In genomic region chr17:81480140-81480917, GRCh38 we compare ENCODE assay signal across 10 cellular contexts. TPM values are rescaled to one million over a fixed set of nuclear protein-coding genes. Genes with fewer than 3 reads are reported as not detected.
DNase-seq lines count a peak whose midpoint lies in the region; ATAC-seq and TF ChIP-seq lines count a peak whose summit lies in the region.
"Had no signal": no experiment of that assay in that cellular context is flagged by ENCODE, and none has a peak within 500 bp of the region (broad histone marks: within the 10 kb centered on the region; RNA-seq: fewer than 3 reads in every experiment).

No MANE protein-coding gene starts in this region.

- H3K27me3 Mint-ChIP-seq in CD8-positive, alpha-beta T cell (ENCODE audit: low read depth), result peaks cover 23% of the 10 kb centered on the region
- H3K27me3 Mint-ChIP-seq in activated T-helper 2 cell treated with anti-CD3 and anti-CD28 coated beads, Interferon-gamma antibody, Interleukin-2, Interleukin-4, amounts not matched to agents 10 μg/mL and 5 μg/mL and 100 μg/mL, durations not matched to agents 14 hours and 24 hours and 36 hours (ENCODE audit: low read depth), result peaks cover 32% of the 10 kb centered on the region

- H3K4me3 Mint-ChIP-seq in CD8-positive, alpha-beta T cell, result peak overlapping the region; percentile 53
- no peak overlapping the region for H3K4me3 Mint-ChIP-seq in activated T-helper 2 cell treated with anti-CD3 and anti-CD28 coated beads, Interferon-gamma antibody, Interleukin-2, Interleukin-4, amounts not matched to agents 10 μg/mL and 5 μg/mL and 100 μg/mL, durations not matched to agents 14 hours and 24 hours and 36 hours (ENCODE audit: low read depth)
- H3K4me3 Mint-ChIP-seq: central memory CD8-positive, alpha-beta T cell had no signal

- no peak overlapping the region for H3K4me3 ChIP-seq in CD8-positive, alpha-beta T cell (ENCODE audit: low read depth, low read length)
- H3K4me3 ChIP-seq in epithelial cell of esophagus (ENCODE audit: low read length), result no peak overlapping the region
- peak overlapping the region; percentile 34 for H3K4me3 ChIP-seq in neuron (ENCODE audit: low read length)

- CTCF ChIA-PET in CD8-positive, alpha-beta T cell (lab: Charles Lee), result interaction anchor here (1.2 kb wide), 1 partner anchor 121 kb away, joined by 4 read pairs; no protein-coding TSS in a partner anchor

- peaks cover 12% of the 10 kb centered on the region for H3K4me1 Mint-ChIP-seq in CD8-positive, alpha-beta T cell (ENCODE audit: low read depth)
- H3K4me1 Mint-ChIP-seq in activated T-helper 2 cell treated with anti-CD3 and anti-CD28 coated beads, Interferon-gamma antibody, Interleukin-2, Interleukin-4, amounts not matched to agents 10 μg/mL and 5 μg/mL and 100 μg/mL, durations not matched to agents 14 hours and 24 hours and 36 hours (ENCODE audit: low read depth), result peaks cover 2% of the 10 kb centered on the region
- H3K4me1 Mint-ChIP-seq: central memory CD8-positive, alpha-beta T cell had no signal

- H3K9me3 ChIP-seq in CD8-positive, alpha-beta T cell (ENCODE audit: low read length), result no peaks in the 10 kb centered on the region
- H3K9me3 ChIP-seq in neuron (ENCODE audit: low read length), result no peaks in the 10 kb centered on the region

- H2AFZ ChIP-seq in neuron (ENCODE audit: low read depth, low read length), result no peak overlapping the region

- peaks cover 30% of the 10 kb centered on the region for H3K4me1 ChIP-seq in CD8-positive, alpha-beta T cell (ENCODE audit: insufficient read depth, low read length)
- peaks cover 69% of the 10 kb centered on the region for H3K4me1 ChIP-seq in neuron (ENCODE audit: insufficient read depth, low read length)

- H3K36me3 ChIP-seq in CD8-positive, alpha-beta T cell (ENCODE audit: insufficient read depth, low read length), result no peaks in the 10 kb centered on the region
- H3K36me3 ChIP-seq in neuron (ENCODE audit: insufficient read depth, low read length), result no peaks in the 10 kb centered on the region

- H3K9me3 Mint-ChIP-seq in CD8-positive, alpha-beta T cell, result no peaks in the 10 kb centered on the region
- no peaks in the 10 kb centered on the region for H3K9me3 Mint-ChIP-seq in activated T-helper 2 cell treated with anti-CD3 and anti-CD28 coated beads, Interferon-gamma antibody, Interleukin-2, Interleukin-4, amounts not matched to agents 10 μg/mL and 5 μg/mL and 100 μg/mL, durations not matched to agents 14 hours and 24 hours and 36 hours
- H3K9me3 Mint-ChIP-seq: central memory CD8-positive, alpha-beta T cell had no signal

- DNase-seq in CD8-positive, alpha-beta T cell, result no peak
- DNase-seq in NCI-H2196 (lab: John Stamatoyannopoulos, UW; ENCODE audit: unreplicated experiment) (peak; percentile 44), epithelial cell of esophagus (ENCODE audit: low read depth) (peak; percentile 30)
- DNase-seq in activated CD4-positive, alpha-beta T cell treated with anti-CD3 and anti-CD28 coated beads for 4 hours, result no peak
- no peak for DNase-seq in activated T-helper 2 cell treated with anti-CD3 and anti-CD28 coated beads, Interferon-gamma antibody, Interleukin-2, Interleukin-4, amounts not matched to agents 10 μg/mL and 5 μg/mL and 100 μg/mL, durations not matched to agents 14 hours and 24 hours and 36 hours (ENCODE audit: low spot score)
- DNase-seq: activated CD4-positive, alpha-beta T cell treated with anti-CD3 and anti-CD28 coated beads, Interleukin-2, amount 50 U/mL, for 1 hour had no signal

- no peak for TF ChIP-seq CTCF in CD8-positive, alpha-beta T cell (IDR thresholded peaks at IDR 0.05)
- TF ChIP-seq CTCF in epithelial cell of esophagus (IDR thresholded peaks at IDR 0.05; ENCODE audit: insufficient read depth, low read depth, low read length, missing control alignments), result no peak

- intact Hi-C loops in CD8-positive, alpha-beta T cell (cut with DNase I, micrococcal nuclease), result loop anchor here (5.0 to 10.0 kb wide), 4 partner anchors 83 to 496 kb away; partner anchors contain the start of genes BAHCC1 (in 1 of the 2), BAIAP2 (in 1 of the 2), NDUFAF8 (in 1 of the 2) and TEPSIN (in 1 of the 2)
- intact Hi-C loops in activated T-helper 2 cell treated with anti-CD3 and anti-CD28 coated beads, Interferon-gamma antibody, Interleukin-2, Interleukin-4, amounts not matched to agents 10 μg/mL and 5 μg/mL and 100 μg/mL, durations not matched to agents 14 hours and 24 hours and 36 hours (cut with micrococcal nuclease), result loop anchor here (5.0 kb wide), 2 partner anchors 78 to 93 kb away; no protein-coding TSS in a partner anchor

- H3K27me3 ChIP-seq in CD8-positive, alpha-beta T cell (ENCODE audit: insufficient read depth, low read length), result peaks cover 11% of the 10 kb centered on the region
- no peaks in the 10 kb centered on the region for H3K27me3 ChIP-seq in neuron (ENCODE audit: insufficient read depth, low read length)

- no peak overlapping the region for H3K27ac Mint-ChIP-seq in CD8-positive, alpha-beta T cell
- no peak overlapping the region for H3K27ac Mint-ChIP-seq in activated T-helper 2 cell treated with anti-CD3 and anti-CD28 coated beads, Interferon-gamma antibody, Interleukin-2, Interleukin-4, amounts not matched to agents 10 μg/mL and 5 μg/mL and 100 μg/mL, durations not matched to agents 14 hours and 24 hours and 36 hours

- no peaks in the 10 kb centered on the region for H3K36me3 Mint-ChIP-seq in CD8-positive, alpha-beta T cell
- no peaks in the 10 kb centered on the region for H3K36me3 Mint-ChIP-seq in activated T-helper 2 cell treated with anti-CD3 and anti-CD28 coated beads, Interferon-gamma antibody, Interleukin-2, Interleukin-4, amounts not matched to agents 10 μg/mL and 5 μg/mL and 100 μg/mL, durations not matched to agents 14 hours and 24 hours and 36 hours (ENCODE audit: low read depth)

- H3K27ac ChIP-seq in CD8-positive, alpha-beta T cell (ENCODE audit: low read depth, low read length), result no peak overlapping the region

- no peak for ATAC-seq in CD8-positive, alpha-beta T cell
- ATAC-seq in GM18858 (IDR thresholded peaks at IDR 0.05; ENCODE audit: unreplicated experiment), result no peak
- no peak for ATAC-seq in HG02610 (IDR thresholded peaks at IDR 0.05; ENCODE audit: unreplicated experiment)

- POLR2A ChIA-PET in CD8-positive, alpha-beta T cell (lab: Charles Lee), result no interaction called here

RNA-seq across cellular contexts. Expression of gene ACTG1, which starts 32.3 kb away (rescaled TPM):
- 1,000 to 10,000 TPM; 1,370 to 1,375 TPM for total RNA-seq in CD8-positive, alpha-beta T cell
- total RNA-seq in activated T-helper 2 cell treated with anti-CD3 and anti-CD28 coated beads, Interferon-gamma antibody, Interleukin-2, Interleukin-4, amounts not matched to agents 10 μg/mL and 5 μg/mL and 100 μg/mL, durations not matched to agents 14 hours and 24 hours and 36 hours, result 4,152 and 4,174 TPM in 2 replicates

RNA-seq across cellular contexts. Expression of gene FSCN2, which starts 47.8 kb away (rescaled TPM):
- total RNA-seq in CD8-positive, alpha-beta T cell, result under 1 TPM; 0.36 to 0.38 TPM
- 1.1 TPM in 2 replicates for total RNA-seq in activated T-helper 2 cell treated with anti-CD3 and anti-CD28 coated beads, Interferon-gamma antibody, Interleukin-2, Interleukin-4, amounts not matched to agents 10 μg/mL and 5 μg/mL and 100 μg/mL, durations not matched to agents 14 hours and 24 hours and 36 hours

Comparison
In these comparisons a context has a peak if more than half of its experiments do, and no peak if none do; other contexts are left out.
1. DNase-seq: peak in NCI-H2196 (single experiment) and epithelial cell of esophagus (single experiment); none in CD8-positive, alpha-beta T cell (0 of 7), activated CD4-positive, alpha-beta T cell treated with anti-CD3 and anti-CD28 coated beads for 4 hours (0 of 2) and activated T-helper 2 cell treated with anti-CD3 and anti-CD28 coated beads, Interferon-gamma antibody, Interleukin-2, Interleukin-4, amounts not matched to agents 10 μg/mL and 5 μg/mL and 100 μg/mL, durations not matched to agents 14 hours and 24 hours and 36 hours (single experiment).